ENCODE assay signal across 1 cellular context in genomic region chr2:71536311-71536710, GRCh38.
TF ChIP-seq lines count a peak whose summit lies in the region.

No MANE protein-coding gene starts in this region.

TF ChIP-seq in HEK293, 187 proteins besides CTCF, POLR2A, EP300 and RAD21 (continued from another document):
- no peak for TF ChIP-seq ZSCAN18 (tag by site-specific recombination; IDR thresholded peaks at IDR 0.05)
- no peak for TF ChIP-seq SP3 (tag by site-specific recombination; IDR thresholded peaks at IDR 0.05)
- no peak for TF ChIP-seq ZBTB48 (tag by site-specific recombination; IDR thresholded peaks at IDR 0.05)
- TF ChIP-seq ZNF184 (tag by site-specific recombination; IDR thresholded peaks at IDR 0.05), result no peak
- no peak for TF ChIP-seq ZFP37 (tag by site-specific recombination; IDR thresholded peaks at IDR 0.05)
- no peak for TF ChIP-seq ZNF549 (tag by site-specific recombination; IDR thresholded peaks at IDR 0.05)
